In genomic region chr14:55103005-55103640, GRCh38 we compare ENCODE assay signal across 1 cellular context.
TF ChIP-seq lines count a peak whose summit lies in the region.

No MANE protein-coding gene starts in this region.

TF ChIP-seq in HepG2, 621 proteins besides CTCF, POLR2A, EP300 and RAD21 (continued from another document and continues in another):
- TF ChIP-seq MNT (IDR thresholded peaks at IDR 0.05) (no peak), SMAD9 (CRISPR knock-in tag; IDR thresholded peaks at IDR 0.05) (0 out of 2 replicates have a peak, but pooled peaks have one; percentile 46), TP53 (CRISPR knock-in tag; conservative IDR thresholded peaks at IDR 0.05) (no peak), IRF9 (CRISPR knock-in tag; IDR thresholded peaks at IDR 0.05; ENCODE audit: borderline replicate concordance) (no peak), KDM3A (CRISPR knock-in tag; IDR thresholded peaks at IDR 0.05; ENCODE audit: low read depth) (no peak), TAF15 (IDR thresholded peaks at IDR 0.05; ENCODE audit: low read depth, low read length, poor library complexity, severe bottlenecking) (no peak), ZBTB26 (CRISPR knock-in tag; IDR thresholded peaks at IDR 0.05; ENCODE audit: borderline replicate concordance) (peak; percentile 93), PAWR (CRISPR knock-in tag; IDR thresholded peaks at IDR 0.05; ENCODE audit: borderline replicate concordance) (no peak), SMAD3 (CRISPR knock-in tag; IDR thresholded peaks at IDR 0.05) (peak; percentile 47; the same call in 1 of the 2 replicates), PREB (CRISPR knock-in tag; IDR thresholded peaks at IDR 0.05) (no peak), DZIP1 (CRISPR knock-in tag; IDR thresholded peaks at IDR 0.05) (0 out of 2 replicates have a peak, but pooled peaks have one; percentile 29), ZBTB8A (CRISPR knock-in tag; IDR thresholded peaks at IDR 0.05; ENCODE audit: borderline replicate concordance, low read depth) (no peak), ZFP37 (CRISPR knock-in tag; IDR thresholded peaks at IDR 0.05; ENCODE audit: borderline replicate concordance) (peak; percentile 80), CENPX (CRISPR knock-in tag; IDR thresholded peaks at IDR 0.05) (no peak), FOSL2 (CRISPR knock-in tag; IDR thresholded peaks at IDR 0.05) (peak; percentile 99), ZNF446 (CRISPR knock-in tag; IDR thresholded peaks at IDR 0.05) (no peak), ZBED4 (CRISPR knock-in tag; IDR thresholded peaks at IDR 0.05; ENCODE audit: borderline replicate concordance) (no peak), ZNF251 (CRISPR knock-in tag; IDR thresholded peaks at IDR 0.05) (no peak), GATAD1 (CRISPR knock-in tag; IDR thresholded peaks at IDR 0.05) (peak; percentile 64), JARID2 (CRISPR knock-in tag; IDR thresholded peaks at IDR 0.05; ENCODE audit: insufficient replicate concordance) (no peak), NFATC3 (CRISPR knock-in tag; IDR thresholded peaks at IDR 0.05) (0 out of 2 replicates have a peak, but pooled peaks have one; percentile 55), BATF2 (CRISPR knock-in tag; IDR thresholded peaks at IDR 0.05) (no peak), ZSCAN31 (CRISPR knock-in tag; IDR thresholded peaks at IDR 0.05; ENCODE audit: low read depth) (peak; percentile 53; the same call in 1 of the 2 replicates), SYNCRIP (IDR thresholded peaks at IDR 0.05; ENCODE audit: insufficient read depth, low read depth, low read length) (no peak), ZBTB37 (CRISPR knock-in tag; IDR thresholded peaks at IDR 0.05) (no peak; the same call in 1 of the 2 replicates), RFXAP (CRISPR knock-in tag; IDR thresholded peaks at IDR 0.05; ENCODE audit: borderline replicate concordance) (0 out of 2 replicates have a peak, but pooled peaks have one; percentile 52), MAFK (conservative IDR thresholded peaks at IDR 0.05 in 1 of 2, IDR thresholded peaks at IDR 0.05 in 1 of 2; ENCODE audit: low read length in 2 of 2) (0 out of 4 replicates have a peak, but pooled peaks of 1 of the 2 experiments have one; percentile 23), SIX1 (CRISPR knock-in tag; IDR thresholded peaks at IDR 0.05; ENCODE audit: borderline replicate concordance) (no peak), FOXA3 (CRISPR knock-in tag; IDR thresholded peaks at IDR 0.05) (peak; percentile 70), JUN (CRISPR knock-in tag; IDR thresholded peaks at IDR 0.05) (peak; percentile 86), ZBTB34 (CRISPR knock-in tag; IDR thresholded peaks at IDR 0.05) (no peak), TGIF2 (CRISPR knock-in tag; IDR thresholded peaks at IDR 0.05) (peak; percentile 8; the same call in 1 of the 2 replicates), ZNF577 (CRISPR knock-in tag; IDR thresholded peaks at IDR 0.05; ENCODE audit: borderline replicate concordance, low read depth) (no peak), HDAC2 (CRISPR knock-in tag; IDR thresholded peaks at IDR 0.05) (peak; percentile 38; the same call in 1 of the 2 replicates), CCDC6 (CRISPR knock-in tag; IDR thresholded peaks at IDR 0.05) (0 out of 2 replicates have a peak, but pooled peaks have one; percentile 53), ATF3 (CRISPR knock-in tag; IDR thresholded peaks at IDR 0.05) (peak; percentile 93), FOXK1 (CRISPR knock-in tag; IDR thresholded peaks at IDR 0.05; ENCODE audit: borderline replicate concordance, low read depth) (peak; percentile 46; the same call in 1 of the 2 replicates)
